2 cellular contexts compared by ENCODE assay signal in the genomic region with DNA sequence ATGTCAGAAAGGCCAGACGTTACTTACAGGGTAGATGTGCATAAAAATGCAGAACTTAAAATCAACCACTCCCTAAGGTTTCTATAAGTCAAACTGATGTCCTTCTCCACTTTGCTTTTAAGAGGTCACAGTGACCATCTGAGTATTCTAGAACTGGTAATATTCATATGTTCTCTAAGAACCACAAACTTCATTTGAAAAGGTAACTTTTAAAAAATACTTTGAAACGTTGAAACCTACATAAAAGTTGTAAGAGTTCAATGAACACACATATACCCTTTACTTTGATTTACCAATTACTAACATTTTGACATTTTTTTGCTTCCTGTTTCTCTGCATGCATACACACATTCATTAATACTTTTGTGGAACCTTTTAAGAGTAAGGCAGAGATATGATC.
A peak's percentile ranks its signal among the peaks of the same experiment; 100 is the strongest.
TF ChIP-seq lines count a peak whose summit lies in the region.

No MANE protein-coding gene starts in this region.

TF ChIP-seq in HepG2, 621 proteins besides CTCF, POLR2A, EP300 and RAD21:
- TF ChIP-seq ZNF136 (CRISPR knock-in tag; IDR thresholded peaks at IDR 0.05; ENCODE audit: low read depth) = no peak
- peak; percentile 18; the same call in 1 of the 2 replicates for TF ChIP-seq MBD4 (IDR thresholded peaks at IDR 0.05; ENCODE audit: borderline replicate concordance, low read length)
- peak; percentile 81 for TF ChIP-seq RBFOX2 (IDR thresholded peaks at IDR 0.05; ENCODE audit: low read depth, low read length)
- no peak for TF ChIP-seq FOXP1 (IDR thresholded peaks at IDR 0.05)
- no peak for TF ChIP-seq FOXP1 (CRISPR knock-in tag; IDR thresholded peaks at IDR 0.05)
- peak; percentile 64 for TF ChIP-seq AGO2 (optimal IDR thresholded peaks at IDR 0.05; ENCODE audit: low read depth, low read length)
- TF ChIP-seq ZNF768 (CRISPR knock-in tag; IDR thresholded peaks at IDR 0.05) = no peak
- TF ChIP-seq POLR2AphosphoS5 (IDR thresholded peaks at IDR 0.05; ENCODE audit: low read depth, low read length) = 0 out of 2 replicates have a peak, but pooled peaks have one; percentile 26
- TF ChIP-seq PPARG (CRISPR knock-in tag; conservative IDR thresholded peaks at IDR 0.05) = no peak
- no peak for TF ChIP-seq CBX5 (CRISPR knock-in tag; IDR thresholded peaks at IDR 0.05; ENCODE audit: borderline replicate concordance)
TF ChIP-seq in HepG2: peak in this region for 4.

TF ChIP-seq in SK-N-SH treated with all-trans-retinoic acid at 6 μM for 48 hours, 23 proteins besides CTCF, POLR2A, EP300 and RAD21:
- no peak for TF ChIP-seq TOX (CRISPR knock-in tag; IDR thresholded peaks at IDR 0.05; ENCODE audit: borderline replicate concordance)
- no peak for TF ChIP-seq PPARA (CRISPR knock-in tag; IDR thresholded peaks at IDR 0.05; ENCODE audit: borderline replicate concordance)
- TF ChIP-seq SNAI2 (CRISPR knock-in tag; IDR thresholded peaks at IDR 0.05) = no peak
- no peak for TF ChIP-seq OSR1 (CRISPR knock-in tag; IDR thresholded peaks at IDR 0.05)
- TF ChIP-seq, protein P1, sequence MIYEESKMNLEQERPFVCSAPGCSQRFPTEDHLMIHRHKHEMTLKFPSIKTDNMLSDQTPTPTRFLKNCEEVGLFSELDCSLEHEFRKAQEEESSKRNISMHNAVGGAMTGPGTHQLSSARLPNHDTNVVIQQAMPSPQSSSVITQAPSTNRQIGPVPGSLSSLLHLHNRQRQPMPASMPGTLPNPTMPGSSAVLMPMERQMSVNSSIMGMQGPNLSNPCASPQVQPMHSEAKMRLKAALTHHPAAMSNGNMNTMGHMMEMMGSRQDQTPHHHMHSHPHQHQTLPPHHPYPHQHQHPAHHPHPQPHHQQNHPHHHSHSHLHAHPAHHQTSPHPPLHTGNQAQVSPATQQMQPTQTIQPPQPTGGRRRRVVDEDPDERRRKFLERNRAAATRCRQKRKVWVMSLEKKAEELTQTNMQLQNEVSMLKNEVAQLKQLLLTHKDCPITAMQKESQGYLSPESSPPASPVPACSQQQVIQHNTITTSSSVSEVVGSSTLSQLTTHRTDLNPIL (CRISPR knock-in tag; IDR thresholded peaks at IDR 0.05; ENCODE audit: low read depth) = no peak
- no peak for TF ChIP-seq CSRNP3 (CRISPR knock-in tag; IDR thresholded peaks at IDR 0.05)
- no peak for TF ChIP-seq ISL1 (CRISPR knock-in tag; IDR thresholded peaks at IDR 0.05)
- TF ChIP-seq ARNTL (CRISPR knock-in tag; IDR thresholded peaks at IDR 0.05; ENCODE audit: borderline replicate concordance, low read depth) = no peak
- no peak for TF ChIP-seq ZNF70 (CRISPR knock-in tag; IDR thresholded peaks at IDR 0.05)
- TF ChIP-seq ESRRG (CRISPR knock-in tag; IDR thresholded peaks at IDR 0.05) = no peak
- TF ChIP-seq ZC3H10 (CRISPR knock-in tag; IDR thresholded peaks at IDR 0.05) = no peak
- TF ChIP-seq, protein P2, sequence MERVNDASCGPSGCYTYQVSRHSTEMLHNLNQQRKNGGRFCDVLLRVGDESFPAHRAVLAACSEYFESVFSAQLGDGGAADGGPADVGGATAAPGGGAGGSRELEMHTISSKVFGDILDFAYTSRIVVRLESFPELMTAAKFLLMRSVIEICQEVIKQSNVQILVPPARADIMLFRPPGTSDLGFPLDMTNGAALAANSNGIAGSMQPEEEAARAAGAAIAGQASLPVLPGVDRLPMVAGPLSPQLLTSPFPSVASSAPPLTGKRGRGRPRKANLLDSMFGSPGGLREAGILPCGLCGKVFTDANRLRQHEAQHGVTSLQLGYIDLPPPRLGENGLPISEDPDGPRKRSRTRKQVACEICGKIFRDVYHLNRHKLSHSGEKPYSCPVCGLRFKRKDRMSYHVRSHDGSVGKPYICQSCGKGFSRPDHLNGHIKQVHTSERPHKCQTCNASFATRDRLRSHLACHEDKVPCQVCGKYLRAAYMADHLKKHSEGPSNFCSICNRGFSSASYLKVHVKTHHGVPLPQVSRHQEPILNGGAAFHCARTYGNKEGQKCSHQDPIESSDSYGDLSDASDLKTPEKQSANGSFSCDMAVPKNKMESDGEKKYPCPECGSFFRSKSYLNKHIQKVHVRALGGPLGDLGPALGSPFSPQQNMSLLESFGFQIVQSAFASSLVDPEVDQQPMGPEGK (CRISPR knock-in tag; IDR thresholded peaks at IDR 0.05; ENCODE audit: borderline replicate concordance) = no peak
- no peak for TF ChIP-seq TSHZ2 (CRISPR knock-in tag; IDR thresholded peaks at IDR 0.05)
- TF ChIP-seq, protein P3, sequence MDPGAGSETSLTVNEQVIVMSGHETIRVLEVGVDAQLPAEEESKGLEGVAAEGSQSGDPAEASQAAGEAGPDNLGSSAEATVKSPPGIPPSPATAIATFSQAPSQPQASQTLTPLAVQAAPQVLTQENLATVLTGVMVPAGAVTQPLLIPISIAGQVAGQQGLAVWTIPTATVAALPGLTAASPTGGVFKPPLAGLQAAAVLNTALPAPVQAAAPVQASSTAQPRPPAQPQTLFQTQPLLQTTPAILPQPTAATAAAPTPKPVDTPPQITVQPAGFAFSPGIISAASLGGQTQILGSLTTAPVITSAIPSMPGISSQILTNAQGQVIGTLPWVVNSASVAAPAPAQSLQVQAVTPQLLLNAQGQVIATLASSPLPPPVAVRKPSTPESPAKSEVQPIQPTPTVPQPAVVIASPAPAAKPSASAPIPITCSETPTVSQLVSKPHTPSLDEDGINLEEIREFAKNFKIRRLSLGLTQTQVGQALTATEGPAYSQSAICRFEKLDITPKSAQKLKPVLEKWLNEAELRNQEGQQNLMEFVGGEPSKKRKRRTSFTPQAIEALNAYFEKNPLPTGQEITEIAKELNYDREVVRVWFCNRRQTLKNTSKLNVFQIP (CRISPR knock-in tag; IDR thresholded peaks at IDR 0.05; ENCODE audit: borderline replicate concordance, low read depth) = no peak
- TF ChIP-seq GLIS3 (CRISPR knock-in tag; IDR thresholded peaks at IDR 0.05) = no peak
- TF ChIP-seq ZFP3 (CRISPR knock-in tag; IDR thresholded peaks at IDR 0.05) = no peak
TF ChIP-seq in SK-N-SH treated with all-trans-retinoic acid at 6 μM for 48 hours: peak in this region for 0.
